12 cellular contexts compared by ENCODE assay signal in the genomic region with DNA sequence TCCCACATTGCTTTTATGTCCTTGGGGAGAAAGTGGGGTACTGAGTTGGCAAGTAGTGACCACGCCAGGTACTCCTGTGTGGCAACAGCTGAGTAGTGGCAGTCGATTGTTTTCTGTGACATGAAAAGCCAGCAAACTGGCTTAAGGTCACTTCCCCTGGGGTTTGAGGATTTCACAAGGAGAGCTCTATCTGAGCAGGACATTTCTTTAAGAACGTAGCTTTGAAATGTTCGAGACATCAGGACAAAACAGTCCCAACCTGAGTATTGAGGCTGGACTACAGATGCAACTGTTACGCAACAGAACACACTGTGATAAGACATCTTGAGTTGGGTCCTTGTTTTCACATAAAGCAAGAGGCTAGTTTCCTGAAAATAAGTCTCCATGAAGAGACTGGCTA.
A peak's percentile ranks its signal among the peaks of the same experiment; 100 is the strongest.
DNase-seq lines count a peak whose midpoint lies in the region; ATAC-seq and TF ChIP-seq lines count a peak whose summit lies in the region.
"Had no signal": no experiment of that assay in that cellular context is flagged by ENCODE, and none has a peak within 500 bp of the region (broad histone marks: within the 10 kb centered on the region; RNA-seq: fewer than 3 reads in every experiment).

No MANE protein-coding gene starts in this region.

- H3K9me3 ChIP-seq in AG04450 (ENCODE audit: control insufficient read depth, insufficient read depth, low read length) (no peaks in the 10 kb centered on the region), neural progenitor cell (ENCODE audit: low read depth) (no peaks in the 10 kb centered on the region)
- H3K9me3 ChIP-seq: Caco-2 had no signal

- H3K27ac ChIP-seq in AG04450 (ENCODE audit: low read depth, low read length) (peak overlapping the region; percentile 25), caudate nucleus (ENCODE audit: low read depth, low read length) (peak overlapping the region; percentile 74), neural progenitor cell (no peak overlapping the region)

- H3K4me3 Mint-ChIP-seq in HFFc6, result peak overlapping the region; percentile 21
- no peak overlapping the region for H3K4me3 Mint-ChIP-seq in neural progenitor cell

- H3K9ac ChIP-seq in neural progenitor cell, result no peak overlapping the region

- H3K27me3 ChIP-seq in AG04450 (ENCODE audit: control insufficient read depth, insufficient read depth, low read length) (no peaks in the 10 kb centered on the region), neural progenitor cell (no peaks in the 10 kb centered on the region)

- H3K27ac Mint-ChIP-seq in HFFc6 (peak overlapping the region; percentile 94), neural progenitor cell (peak overlapping the region; percentile 11)

- H3K27me3 Mint-ChIP-seq in HFFc6 (ENCODE audit: insufficient read depth) (peaks cover 77% of the 10 kb centered on the region), neural progenitor cell (ENCODE audit: insufficient read depth, low read depth) (peaks cover 2% of the 10 kb centered on the region)

- CTCF ChIA-PET in AG04450 (lab: Charles Lee), result no interaction called here

- H3K36me3 Mint-ChIP-seq in HFFc6 (ENCODE audit: low read depth) (peaks cover 89% of the 10 kb centered on the region), neural progenitor cell (no peaks in the 10 kb centered on the region)

- H3K4me3 ChIP-seq in AG04450 (ENCODE audit: low read depth, low read length), result no peak overlapping the region
- no peak overlapping the region for H3K4me3 ChIP-seq in neural progenitor cell

- H3K4me1 Mint-ChIP-seq in HFFc6 (ENCODE audit: low read depth), result peaks cover 95% of the 10 kb centered on the region
- peaks cover 57% of the 10 kb centered on the region for H3K4me1 Mint-ChIP-seq in neural progenitor cell

- TF ChIP-seq CTCF in AG04450 (IDR thresholded peaks at IDR 0.05; ENCODE audit: low read depth, low read length) (no peak), HFFc6 (IDR thresholded peaks at IDR 0.05) (no peak), neural progenitor cell (IDR thresholded peaks at IDR 0.05) (no peak)

- ATAC-seq in GM19035 (IDR thresholded peaks at IDR 0.05; ENCODE audit: unreplicated experiment), result no peak

- DNase-seq in AG04450 (ENCODE audit: low read depth, low spot score) (no peak), HFFc6 (no peak), caudate nucleus (lab: John Stamatoyannopoulos, UW) (no peak), neural progenitor cell (ENCODE audit: low spot score) (no peak), putamen (ENCODE audit: low spot score) (no peak), OCI-M2 (lab: John Stamatoyannopoulos, UW; ENCODE audit: unreplicated experiment) (no peak), dermis blood vessel endothelial cell (no peak)
- DNase-seq: Caco-2; effector CD4-positive, alpha-beta T cell; NCI-H774; stimulated activated CD4-positive, alpha-beta T cell treated with anti-CD3 and anti-CD28 coated beads, Interleukin-12 subunit alpha, Interleukin-12 subunit beta, amount 100 ng/mL, for 4 hours had no signal

- no peak overlapping the region for H2AFZ ChIP-seq in neural progenitor cell (replicated peaks)

- peaks cover 40% of the 10 kb centered on the region for H3K4me1 ChIP-seq in neural progenitor cell

- H3K9me3 Mint-ChIP-seq in HFFc6, result peaks cover 11% of the 10 kb centered on the region
- H3K9me3 Mint-ChIP-seq in neural progenitor cell, result no peaks in the 10 kb centered on the region

- no peak overlapping the region for H3K4me2 ChIP-seq in neural progenitor cell

- no peaks in the 10 kb centered on the region for H3K79me2 ChIP-seq in neural progenitor cell (ENCODE audit: low read depth)

- H3K36me3 ChIP-seq in neural progenitor cell, result no peaks in the 10 kb centered on the region

- POLR2A ChIA-PET in AG04450 (lab: Yijun Ruan, JAX), result no interaction called here

- H3F3A ChIP-seq in neural progenitor cell (ENCODE audit: low read depth), result peaks cover 9% of the 10 kb centered on the region

- H4K20me1 ChIP-seq in neural progenitor cell (ENCODE audit: low read depth), result no peaks in the 10 kb centered on the region
